In the genomic region with DNA sequence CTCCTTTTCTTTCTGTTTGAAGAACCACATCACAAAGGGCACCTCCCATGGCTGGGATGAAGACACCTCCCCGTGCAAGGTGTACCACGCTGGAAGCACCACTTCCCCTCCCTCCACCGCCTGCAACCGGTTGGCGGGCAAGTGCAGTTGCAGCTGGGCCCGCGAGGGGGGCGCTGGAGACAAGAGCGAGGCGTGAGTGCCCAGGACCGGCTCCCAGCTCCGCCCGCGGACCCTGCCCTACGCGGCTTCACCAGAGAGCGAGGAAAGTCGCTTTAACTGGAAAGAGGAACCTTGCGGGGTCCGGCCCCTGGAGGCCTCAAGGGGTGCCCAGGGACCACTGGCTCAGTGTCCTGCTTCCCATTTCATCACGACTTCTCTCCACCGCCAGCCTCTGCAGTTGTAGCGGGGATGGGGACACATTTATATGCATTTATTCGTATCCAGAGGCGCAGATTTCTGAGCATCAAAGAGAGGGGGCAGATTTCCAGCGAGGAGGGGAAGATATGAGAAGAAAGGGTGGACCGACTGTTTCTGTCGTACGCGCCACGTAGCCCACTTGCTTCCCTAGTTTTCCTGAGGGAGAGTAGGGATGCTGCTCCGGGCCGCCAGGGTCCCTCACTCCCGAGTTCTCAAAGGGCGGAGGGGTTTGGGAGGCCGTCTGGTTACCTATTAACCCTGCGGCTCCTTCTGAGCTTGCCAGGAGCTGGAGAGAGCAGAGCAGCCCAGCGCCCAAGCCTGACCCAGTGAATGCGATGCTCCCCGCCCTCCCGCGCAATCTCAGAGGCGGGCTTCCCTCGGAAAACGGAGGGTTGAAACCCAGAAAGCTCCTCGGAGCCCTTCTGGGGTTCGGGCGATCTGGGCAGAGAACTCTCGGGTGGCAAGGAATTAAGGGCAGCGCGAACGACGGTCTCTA, we compare ENCODE assay signal across 8 cellular contexts. TPM values are rescaled to one million over a fixed set of nuclear protein-coding genes. Genes with fewer than 3 reads are reported as not detected.
DNase-seq lines count a peak whose midpoint lies in the region; ATAC-seq and TF ChIP-seq lines count a peak whose summit lies in the region.

No MANE protein-coding gene starts in this region.

- peaks cover 73% of the 10 kb centered on the region for H3K27me3 ChIP-seq in suprapubic skin

- POLR2A ChIA-PET in OCI-LY7 (lab: Charles Lee): no interaction called here

- no peaks in the 10 kb centered on the region for H3K9me3 Mint-ChIP-seq in activated T-helper 2 cell treated with anti-CD3 and anti-CD28 coated beads, Interferon-gamma antibody, Interleukin-2, Interleukin-4, amounts not matched to agents 10 μg/mL and 5 μg/mL and 100 μg/mL, durations not matched to agents 14 hours and 24 hours and 36 hours
- H3K9me3 Mint-ChIP-seq in natural killer cell: no peaks in the 10 kb centered on the region

- ATAC-seq in HG03280 (IDR thresholded peaks at IDR 0.05; ENCODE audit: unreplicated experiment): peak; percentile 55
- ATAC-seq in natural killer cell: peak; percentile 69 to 80 (median 76)

- peak overlapping the region; percentile 7 for H3K4me3 ChIP-seq in OCI-LY7 (ENCODE audit: low read depth, low read length, poor library complexity, severe bottlenecking)
- peak overlapping the region; percentile 37 for H3K4me3 ChIP-seq in fibroblast of mammary gland (ENCODE audit: control insufficient read depth, low read depth, low read length)
- peak overlapping the region; percentile 51 for H3K4me3 ChIP-seq in suprapubic skin

- H4K20me1 ChIP-seq in OCI-LY7 (ENCODE audit: insufficient read depth, low read length): no peaks in the 10 kb centered on the region

- CTCF ChIA-PET in OCI-LY7 (lab: Charles Lee; ENCODE audit: unreplicated experiment): interaction anchor here (0.6 kb wide), 1 partner anchor 78 kb away, joined by 3 read pairs; no protein-coding TSS in a partner anchor

- intact Hi-C loops in OCI-LY7 (cut with micrococcal nuclease; ENCODE audit: unreplicated experiment): no loop called here
- intact Hi-C loops in activated T-helper 2 cell treated with anti-CD3 and anti-CD28 coated beads, Interferon-gamma antibody, Interleukin-2, Interleukin-4, amounts not matched to agents 10 μg/mL and 5 μg/mL and 100 μg/mL, durations not matched to agents 14 hours and 24 hours and 36 hours (cut with micrococcal nuclease): loop anchor here (1.0 to 2.0 kb wide), 2 partner anchors 11 to 108 kb away; no protein-coding TSS in a partner anchor
- intact Hi-C loops in natural killer cell (cut with micrococcal nuclease): no loop called here

- 6% methylated on average over 28 of the region's 53 CpGs for WGBS in suprapubic skin

- peak; percentile 35 for TF ChIP-seq POLR2A in GM19193 (IDR thresholded peaks at IDR 0.05; ENCODE audit: extremely low read depth, insufficient read depth, insufficient read length)
- no peak for TF ChIP-seq POLR2A in suprapubic skin (IDR thresholded peaks at IDR 0.05)

- H3K27ac Mint-ChIP-seq in activated T-helper 2 cell treated with anti-CD3 and anti-CD28 coated beads, Interferon-gamma antibody, Interleukin-2, Interleukin-4, amounts not matched to agents 10 μg/mL and 5 μg/mL and 100 μg/mL, durations not matched to agents 14 hours and 24 hours and 36 hours: no peak overlapping the region
- no peak overlapping the region for H3K27ac Mint-ChIP-seq in natural killer cell

- TF ChIP-seq CTCF in C4-2B (conservative IDR thresholded peaks at IDR 0.05): peak; percentile 70
- peak; percentile 81 for TF ChIP-seq CTCF in OCI-LY7 (conservative IDR thresholded peaks at IDR 0.05; ENCODE audit: low read length)
- TF ChIP-seq CTCF in fibroblast of mammary gland (conservative IDR thresholded peaks at IDR 0.05; ENCODE audit: control insufficient read depth, insufficient read depth, low read depth, low read length): peak; percentile 58
- TF ChIP-seq CTCF in natural killer cell (IDR thresholded peaks at IDR 0.05): peak; percentile 65
- TF ChIP-seq CTCF in suprapubic skin (IDR thresholded peaks at IDR 0.05): peak; percentile 35 to 81

- peaks cover 16% of the 10 kb centered on the region for H3K4me1 Mint-ChIP-seq in activated T-helper 2 cell treated with anti-CD3 and anti-CD28 coated beads, Interferon-gamma antibody, Interleukin-2, Interleukin-4, amounts not matched to agents 10 μg/mL and 5 μg/mL and 100 μg/mL, durations not matched to agents 14 hours and 24 hours and 36 hours (ENCODE audit: low read depth)
- peaks cover 20 to 30% of the 10 kb centered on the region in 2 donors for H3K4me1 Mint-ChIP-seq in natural killer cell

- H3K27ac ChIP-seq in C4-2B (no peak overlapping the region), OCI-LY7 (ENCODE audit: low read depth, low read length, poor library complexity, severe bottlenecking) (no peak overlapping the region), suprapubic skin (peak overlapping the region; percentile 57)

- H3K9me2 ChIP-seq in OCI-LY7 (ENCODE audit: insufficient read depth, low read length): no peaks in the 10 kb centered on the region

- H3K4me1 ChIP-seq in OCI-LY7 (ENCODE audit: insufficient read depth, low read length, poor library complexity, severe bottlenecking) (peaks cover 39% of the 10 kb centered on the region), suprapubic skin (peaks cover 41% of the 10 kb centered on the region)

- H3K9me3 ChIP-seq in OCI-LY7 (ENCODE audit: low read length) (no peaks in the 10 kb centered on the region), suprapubic skin (no peaks in the 10 kb centered on the region)

- H3K27me3 Mint-ChIP-seq in activated T-helper 2 cell treated with anti-CD3 and anti-CD28 coated beads, Interferon-gamma antibody, Interleukin-2, Interleukin-4, amounts not matched to agents 10 μg/mL and 5 μg/mL and 100 μg/mL, durations not matched to agents 14 hours and 24 hours and 36 hours (ENCODE audit: low read depth): peaks cover 59% of the 10 kb centered on the region
- H3K27me3 Mint-ChIP-seq in natural killer cell (ENCODE audit: low read depth in 2 of 2): peaks cover 40 to 57% of the 10 kb centered on the region in 2 donors

- no peaks in the 10 kb centered on the region for H3K36me3 ChIP-seq in OCI-LY7 (ENCODE audit: insufficient read depth, low read length)
- no peaks in the 10 kb centered on the region for H3K36me3 ChIP-seq in suprapubic skin

- no peak for TF ChIP-seq EP300 in suprapubic skin (IDR thresholded peaks at IDR 0.05)

- H3K4me2 ChIP-seq in OCI-LY7 (ENCODE audit: low read length): peak overlapping the region; percentile 53

- DNase-seq in OCI-LY7 (ENCODE audit: low spot score) (peak; percentile 79), fibroblast of mammary gland (ENCODE audit: low read depth) (peak; percentile 56), natural killer cell (peak; percentile 57), suprapubic skin (ENCODE audit: low spot score in 2 of 2) (peak; percentile 85 to 87)
- DNase-seq in activated T-helper 2 cell treated with anti-CD3 and anti-CD28 coated beads, Interferon-gamma antibody, Interleukin-2, Interleukin-4, amounts not matched to agents 10 μg/mL and 5 μg/mL and 100 μg/mL, durations not matched to agents 14 hours and 24 hours and 36 hours (ENCODE audit: low spot score): peak; percentile 64

- no TSS peak for BruUV-seq in OCI-LY7 (replicated peaks; lab: Mats Ljungman, UMichigan)

- no peaks in the 10 kb centered on the region for H3K79me2 ChIP-seq in OCI-LY7 (ENCODE audit: insufficient read depth, low read depth, low read length)

- no peak overlapping the region for H2AFZ ChIP-seq in OCI-LY7 (ENCODE audit: low read length)

- no peaks in the 10 kb centered on the region for H3K36me3 Mint-ChIP-seq in activated T-helper 2 cell treated with anti-CD3 and anti-CD28 coated beads, Interferon-gamma antibody, Interleukin-2, Interleukin-4, amounts not matched to agents 10 μg/mL and 5 μg/mL and 100 μg/mL, durations not matched to agents 14 hours and 24 hours and 36 hours (ENCODE audit: low read depth)
- H3K36me3 Mint-ChIP-seq in natural killer cell: no peaks in the 10 kb centered on the region

- H3K4me3 Mint-ChIP-seq in activated T-helper 2 cell treated with anti-CD3 and anti-CD28 coated beads, Interferon-gamma antibody, Interleukin-2, Interleukin-4, amounts not matched to agents 10 μg/mL and 5 μg/mL and 100 μg/mL, durations not matched to agents 14 hours and 24 hours and 36 hours (ENCODE audit: low read depth): peak overlapping the region; percentile 62
- peak overlapping the region; percentile 63 for H3K4me3 Mint-ChIP-seq in natural killer cell

RNA-seq across cellular contexts. Expression of a gene that starts 3.5 kb away (rescaled TPM):
- total RNA-seq in OCI-LY7 (2014; rRNA removed; shearing (Covaris generic)): 0.15 and 0.35 TPM in 2 replicates
- 0.49 and 0.83 TPM in 2 replicates for total RNA-seq in OCI-LY7 (2022)
- 0.18 and 0.23 TPM in 2 replicates for total RNA-seq in activated T-helper 2 cell treated with anti-CD3 and anti-CD28 coated beads, Interferon-gamma antibody, Interleukin-2, Interleukin-4, amounts not matched to agents 10 μg/mL and 5 μg/mL and 100 μg/mL, durations not matched to agents 14 hours and 24 hours and 36 hours
- total RNA-seq in natural killer cell: 1 to 10 TPM; 1.2 to 2.2 (median 1.5) TPM
- 10 to 100 TPM; 11.0 to 26.5 (median 15.6) TPM for total RNA-seq in suprapubic skin

RNA-seq across cellular contexts. Expression of a gene that starts 6.6 kb away (rescaled TPM):
- not detected in 2 replicates for total RNA-seq in OCI-LY7 (2014; rRNA removed; shearing (Covaris generic))
- total RNA-seq in OCI-LY7 (2022): not detected in 2 replicates
- total RNA-seq in activated T-helper 2 cell treated with anti-CD3 and anti-CD28 coated beads, Interferon-gamma antibody, Interleukin-2, Interleukin-4, amounts not matched to agents 10 μg/mL and 5 μg/mL and 100 μg/mL, durations not matched to agents 14 hours and 24 hours and 36 hours: not detected in 2 replicates
- total RNA-seq in natural killer cell: not detected
- 1 to 10 TPM in 3 of 4 donors, under 1 TPM in 1; 0.60 to 3.3 (median 1.7) TPM for total RNA-seq in suprapubic skin

RNA-seq across cellular contexts. Expression of a gene that starts 18.9 kb away (rescaled TPM):
- total RNA-seq in OCI-LY7 (2014; rRNA removed; shearing (Covaris generic)): 3.3 and 6.8 TPM in 2 replicates
- total RNA-seq in OCI-LY7 (2022): 15.3 and 16.9 TPM in 2 replicates
- 5.0 and 6.7 TPM in 2 replicates for total RNA-seq in activated T-helper 2 cell treated with anti-CD3 and anti-CD28 coated beads, Interferon-gamma antibody, Interleukin-2, Interleukin-4, amounts not matched to agents 10 μg/mL and 5 μg/mL and 100 μg/mL, durations not matched to agents 14 hours and 24 hours and 36 hours
- total RNA-seq in natural killer cell: 10 to 100 TPM; 11.1 to 70.9 (median 28.4) TPM
- 1 to 10 TPM in 1 of 4 donors, under 1 TPM in 1, not detected in 2; 0.65 to 1.3 TPM for total RNA-seq in suprapubic skin

RNA-seq across cellular contexts. Expression of a gene that starts 41.6 kb away (rescaled TPM):
- total RNA-seq in OCI-LY7 (2014; rRNA removed; shearing (Covaris generic)): 17.7 and 22.1 TPM in 2 replicates
- total RNA-seq in OCI-LY7 (2022) (21.9 and 23.4 TPM in 2 replicates), natural killer cell (10 to 100 TPM; 10.1 to 14.1 (median 13.3) TPM), suprapubic skin (10 to 100 TPM in 2 of 4 donors, 1 to 10 TPM in 2; 5.5 to 42.5 (median 11.7) TPM)
- total RNA-seq in activated T-helper 2 cell treated with anti-CD3 and anti-CD28 coated beads, Interferon-gamma antibody, Interleukin-2, Interleukin-4, amounts not matched to agents 10 μg/mL and 5 μg/mL and 100 μg/mL, durations not matched to agents 14 hours and 24 hours and 36 hours: 10.5 and 10.8 TPM in 2 replicates
